In genomic region chr6:115735610-115736009, GRCh38 we compare ENCODE assay signal across 25 cellular contexts.
"Had no signal": no experiment of that assay in that cellular context is flagged by ENCODE, and none has a peak within 500 bp of the region (broad histone marks: within the 10 kb centered on the region; RNA-seq: fewer than 3 reads in every experiment).

No MANE protein-coding gene starts in this region.

- FAIRE-seq: endometrium, frontal cortex had no signal

- H3K4me3 ChIP-seq: colonic mucosa, esophagus muscularis mucosa, gastroesophageal sphincter, heart left ventricle, hepatocyte, left lung, lower lobe of right lung, mucosa of descending colon had no signal

- H3K9me3 ChIP-seq: colonic mucosa, esophagus muscularis mucosa, gastroesophageal sphincter, lower lobe of right lung, mucosa of descending colon had no signal

- H3K27me3 Mint-ChIP-seq: dendritic cell treated with granulocyte-macrophage colony-stimulating factor and Interleukin-4, amounts not matched to agents 40 ng/mL and 50 ng/mL, for 4 days; effector memory CD8-positive, alpha-beta T cell had no signal

- H3K27ac Mint-ChIP-seq: dendritic cell treated with granulocyte-macrophage colony-stimulating factor and Interleukin-4, amounts not matched to agents 40 ng/mL and 50 ng/mL, for 4 days; effector memory CD8-positive, alpha-beta T cell; endodermal cell; immature natural killer cell; mesothelial cell of epicardium had no signal

- H3K27ac ChIP-seq: colonic mucosa, epithelial cell of prostate, esophagus muscularis mucosa, foreskin keratinocyte, gastroesophageal sphincter, heart left ventricle, hepatocyte, left lung, lower lobe of right lung had no signal

- DNase-seq: colonic mucosa; cortex of kidney; effector CD8-positive, alpha-beta T cell; effector memory CD8-positive, alpha-beta T cell; endodermal cell; erythroblast; foreskin keratinocyte; heart left ventricle; hypothalamus; immature natural killer cell; islet precursor cell; left cardiac atrium; left lung; left ventricle myocardium superior; lower lobe of right lung; mesenchymal stem cell; mucosa of descending colon had no signal

- H3K4me3 Mint-ChIP-seq: dendritic cell treated with granulocyte-macrophage colony-stimulating factor and Interleukin-4, amounts not matched to agents 40 ng/mL and 50 ng/mL, for 4 days; effector memory CD8-positive, alpha-beta T cell; endodermal cell; immature natural killer cell; mesothelial cell of epicardium had no signal

- H3K4me1 Mint-ChIP-seq: endodermal cell, immature natural killer cell had no signal

- H3K4me1 ChIP-seq: colonic mucosa, esophagus muscularis mucosa, foreskin keratinocyte, gastroesophageal sphincter, heart left ventricle, left lung, lower lobe of right lung had no signal

- H3K36me3 ChIP-seq: colonic mucosa, esophagus muscularis mucosa, gastroesophageal sphincter, heart left ventricle, left lung, lower lobe of right lung had no signal

- ATAC-seq: effector memory CD8-positive, alpha-beta T cell; foreskin keratinocyte; gastroesophageal sphincter; heart left ventricle; left cardiac atrium; left lung; left ventricle myocardium superior; lower lobe of right lung; mucosa of descending colon had no signal

- H3K27me3 ChIP-seq: colonic mucosa, esophagus muscularis mucosa, foreskin keratinocyte, gastroesophageal sphincter, heart left ventricle, hepatocyte, left lung had no signal

- H3K36me3 Mint-ChIP-seq: immature natural killer cell had no signal
